In genomic region chrX:17919896-17920446, GRCh38 we compare ENCODE assay signal across 29 cellular contexts.
"Had no signal": no experiment of that assay in that cellular context is flagged by ENCODE, and none has a peak within 500 bp of the region (broad histone marks: within the 10 kb centered on the region; RNA-seq: fewer than 3 reads in every experiment).

No MANE protein-coding gene starts in this region.

- ATAC-seq: activated CD4-positive, CD25-positive, alpha-beta regulatory T cell treated with anti-CD3 and anti-CD28 coated beads, Interleukin-2, amount 50 U/mL, for 24 hours; body of pancreas; sciatic nerve; stimulated activated memory B cell treated with anti-CD40 and anti-IgM and Interleukin-4, amounts not matched to agents 10 μg/mL and 1 μg/mL and 100 μg/mL, for 72 hours had no signal

- H3K27me3 ChIP-seq: body of pancreas, esophagus squamous epithelium, neutrophil, thyroid gland, upper lobe of left lung had no signal

- FAIRE-seq: islet of Langerhans, small intestine had no signal

- H3K4me3 Mint-ChIP-seq: activated naive CD8-positive, alpha-beta T cell; naive B cell; nephron progenitor cell; stimulated activated memory B cell treated with anti-CD40 and anti-IgM and Interleukin-4, amounts not matched to agents 10 μg/mL and 1 μg/mL and 100 μg/mL, for 72 hours had no signal

- DNase-seq: activated CD4-positive, alpha-beta T cell treated with anti-CD3 and anti-CD28 coated beads for 48 hours; activated CD4-positive, alpha-beta T cell treated with anti-CD3 and anti-CD28 coated beads, Interleukin-2, amount 50 U/mL, for 48 hours; activated CD8-positive, alpha-beta memory T cell treated with anti-CD3 and anti-CD28 coated beads for 24 hours; activated effector memory CD4-positive, alpha-beta T cell treated with Interleukin-2 at 50 U/mL for 16 hours; activated naive CD4-positive, alpha-beta T cell treated with Interleukin-2 at 50 U/mL for 16 hours; anterior cingulate cortex; body of pancreas; dermis blood vessel endothelial cell; effector CD4-positive, alpha-beta T cell; esophagus squamous epithelium; foreskin melanocyte; left ventricle myocardium inferior; naive B cell; nephron progenitor cell; small intestine; stimulated activated CD4-positive, alpha-beta T cell treated with anti-CD3 and anti-CD28 coated beads, Interleukin-1b, Interleukin-23, amount 100 ng/mL, for 48 hours; stimulated activated CD4-positive, alpha-beta T cell treated with anti-CD3 and anti-CD28 coated beads, Interleukin-4, amount 100 ng/mL, for 4 hours; stimulated activated CD8-positive, alpha-beta memory T cell treated with anti-CD3 and anti-CD28 coated beads, Interleukin-4, amount 100 ng/mL, for 48 hours; stomach; T-helper 2 cell; thyroid gland; upper lobe of left lung had no signal

- H3K36me3 ChIP-seq: esophagus squamous epithelium, left ventricle myocardium inferior, neutrophil, stomach, thyroid gland, upper lobe of left lung had no signal

- H3K9me3 ChIP-seq: body of pancreas, esophagus squamous epithelium, left ventricle myocardium inferior, neutrophil, stomach, thyroid gland, upper lobe of left lung had no signal

- H3K27ac ChIP-seq: body of pancreas, esophagus squamous epithelium, left ventricle myocardium inferior, neutrophil, stomach, thyroid gland, upper lobe of left lung, VCaP had no signal

- H3K27me3 Mint-ChIP-seq: activated naive CD8-positive, alpha-beta T cell; stimulated activated memory B cell treated with anti-CD40 and anti-IgM and Interleukin-4, amounts not matched to agents 10 μg/mL and 1 μg/mL and 100 μg/mL, for 72 hours had no signal

- H3K27ac Mint-ChIP-seq: activated naive CD8-positive, alpha-beta T cell; nephron progenitor cell; stimulated activated memory B cell treated with anti-CD40 and anti-IgM and Interleukin-4, amounts not matched to agents 10 μg/mL and 1 μg/mL and 100 μg/mL, for 72 hours had no signal

- H3K4me1 Mint-ChIP-seq: naive B cell; stimulated activated memory B cell treated with anti-CD40 and anti-IgM and Interleukin-4, amounts not matched to agents 10 μg/mL and 1 μg/mL and 100 μg/mL, for 72 hours had no signal

- H3K4me3 ChIP-seq: body of pancreas, esophagus squamous epithelium, left ventricle myocardium inferior, stomach, thyroid gland, upper lobe of left lung had no signal

- H3K36me3 Mint-ChIP-seq: activated naive CD8-positive, alpha-beta T cell; naive B cell; stimulated activated memory B cell treated with anti-CD40 and anti-IgM and Interleukin-4, amounts not matched to agents 10 μg/mL and 1 μg/mL and 100 μg/mL, for 72 hours had no signal

- H3K9me3 Mint-ChIP-seq: stimulated activated memory B cell treated with anti-CD40 and anti-IgM and Interleukin-4, amounts not matched to agents 10 μg/mL and 1 μg/mL and 100 μg/mL, for 72 hours had no signal

- H3K4me1 ChIP-seq: body of pancreas, esophagus squamous epithelium, left ventricle myocardium inferior, stomach, thyroid gland, upper lobe of left lung had no signal
